ENCODE assay signal across 8 cellular contexts in genomic region chr6:36596359-36596758, GRCh38. TPM values are rescaled to one million over a fixed set of nuclear protein-coding genes. Genes with fewer than 3 reads are reported as not detected.
DNase-seq lines count a peak whose midpoint lies in the region; ATAC-seq, FAIRE-seq and TF ChIP-seq lines count a peak whose summit lies in the region.

No MANE protein-coding gene starts in this region.

- no peak overlapping the region for H3K56ac ChIP-seq in H1 (replicated peaks; ENCODE audit: insufficient read length, low read depth, low read length)

- peaks cover 63 to 72% of the 10 kb centered on the region in 2 experiments for H3K79me2 ChIP-seq in H1 (ENCODE audit: control insufficient read depth in 1 of 2, insufficient read depth in 2 of 2, low read length in 2 of 2)

- H3K36me3 ChIP-seq in H1 (ENCODE audit: control insufficient read depth in 2 of 4, insufficient read depth in 4 of 4, low read length in 3 of 4) (peaks cover 40 to 65% (median 45%) of the 10 kb centered on the region in 4 experiments), neuron (ENCODE audit: insufficient read depth, low read length) (peaks cover 60% of the 10 kb centered on the region)

- H2BK15ac ChIP-seq in H1 (ENCODE audit: low read length): no peak overlapping the region

- peaks cover 41 to 51% of the 10 kb centered on the region in 2 experiments for H4K20me1 ChIP-seq in H1 (replicated peaks in 1 of 2; ENCODE audit: control insufficient read depth in 1 of 2, insufficient read depth in 2 of 2, low read length in 2 of 2)

- no peak for TF ChIP-seq POLR2A in H1 (IDR thresholded peaks at IDR 0.05; ENCODE audit: control extremely low read depth in 1 of 2, low read depth in 2 of 2, low read length in 2 of 2)

- H2BK20ac ChIP-seq in H1 (ENCODE audit: low read length): no peak overlapping the region

- TF ChIP-seq CTCF in Calu3 (IDR thresholded peaks at IDR 0.05; ENCODE audit: unreplicated experiment): no peak
- TF ChIP-seq CTCF in H1 (IDR thresholded peaks at IDR 0.05; ENCODE audit: control extremely low read depth in 1 of 3, insufficient read depth in 1 of 3, low read depth in 1 of 3, low read length in 3 of 3): no peak

- peak overlapping the region; percentile 58 to 99 (median 84); a peak in 6 of 7 replicates for H3K9ac ChIP-seq in H1 (replicated peaks in 1 of 4; ENCODE audit: extremely low read depth in 1 of 4, low read depth in 3 of 4, low read length in 3 of 4)

- H3K23ac ChIP-seq in H1 (ENCODE audit: insufficient read length): no peak overlapping the region

- no peak overlapping the region for H2AK5ac ChIP-seq in H1 (ENCODE audit: low read depth, low read length)

- no peak overlapping the region for H4K91ac ChIP-seq in H1 (replicated peaks; ENCODE audit: insufficient read length, low read length)

- H3K27ac ChIP-seq in H1 (ENCODE audit: low read depth, low read length): no peak overlapping the region

- H2AFZ ChIP-seq in H1 (ENCODE audit: low read length) (no peak overlapping the region), neuron (ENCODE audit: low read depth, low read length) (no peak overlapping the region)

- H2BK120ac ChIP-seq in H1 (replicated peaks; ENCODE audit: low read depth, low read length): no peak overlapping the region

- no peaks in the 10 kb centered on the region for H3K9me3 ChIP-seq in H1 (ENCODE audit: insufficient read depth in 2 of 2, low read depth in 1 of 2, low read length in 1 of 2)
- H3K9me3 ChIP-seq in neuron (ENCODE audit: low read length): no peaks in the 10 kb centered on the region

- DNase-seq in Calu3: no peak
- DNase-seq in NCI-H82 treated with DMSO at 0.1 percent for 48 hours (lab: John Stamatoyannopoulos, UW; ENCODE audit: unreplicated experiment): peak; percentile 38
- no peak for DNase-seq in H1 (ENCODE audit: low read depth in 1 of 2, low spot score in 2 of 2)
- DNase-seq in OCI-M2 (lab: John Stamatoyannopoulos, UW; ENCODE audit: unreplicated experiment): no peak
- no peak for DNase-seq in NOMO-1 (lab: John Stamatoyannopoulos, UW; ENCODE audit: unreplicated experiment in 2 of 2)

- H3K36me3 Mint-ChIP-seq in Calu3 (ENCODE audit: insufficient read depth, unreplicated experiment): peaks cover 89% of the 10 kb centered on the region

- no peak for TF ChIP-seq RAD21 in H1 (IDR thresholded peaks at IDR 0.05 in 1 of 2, conservative IDR thresholded peaks at IDR 0.05 in 1 of 2; ENCODE audit: low read depth in 2 of 2, low read length in 2 of 2)

- no peaks in the 10 kb centered on the region for H3K79me1 ChIP-seq in H1 (ENCODE audit: low read depth, low read length)

- H3K14ac ChIP-seq in H1 (ENCODE audit: insufficient read length): no peak overlapping the region

- peaks cover 46% of the 10 kb centered on the region for H3K4me1 Mint-ChIP-seq in Calu3 (ENCODE audit: low read depth, unreplicated experiment)

- H3K4me1 ChIP-seq in H1 (replicated peaks in 1 of 4; ENCODE audit: control insufficient read depth in 3 of 4, insufficient read depth in 4 of 4, low read length in 3 of 4) (peaks cover 0 to 3% (median 1%) of the 10 kb centered on the region in 4 experiments; a peak in 3 of 7 replicates), neuron (ENCODE audit: insufficient read depth, low read length) (peaks cover 42% of the 10 kb centered on the region)

- H3K18ac ChIP-seq in H1 (ENCODE audit: extremely low read depth, low read length): no peak overlapping the region

- H3K4ac ChIP-seq in H1 (replicated peaks; ENCODE audit: insufficient read length, low read depth, low read length): no peak overlapping the region

- no peaks in the 10 kb centered on the region for H3K9me3 Mint-ChIP-seq in Calu3 (ENCODE audit: low read depth, unreplicated experiment)

- ATAC-seq in GM19035 (IDR thresholded peaks at IDR 0.05; ENCODE audit: unreplicated experiment) (no peak), GM18868 (IDR thresholded peaks at IDR 0.05; ENCODE audit: unreplicated experiment) (no peak)

- CTCF ChIA-PET in Calu3 (lab: Charles Lee): interaction anchor here (0.6 to 1.6 kb wide), 5 partner anchors 17 to 312 kb away, joined by 3 to 7 read pairs (median 4); no protein-coding TSS in a partner anchor
- CTCF ChIA-PET in H1 (lab: Charles Lee; ENCODE audit: partially characterized antibody): interaction anchor here (0.6 to 1.2 kb wide), 2 partner anchors 10 to 149 kb away, joined by 3 read pairs; no protein-coding TSS in a partner anchor

- H3K27me3 Mint-ChIP-seq in Calu3 (ENCODE audit: unreplicated experiment): peaks cover 14% of the 10 kb centered on the region

- H3K27me3 ChIP-seq in H1 (replicated peaks in 1 of 4; ENCODE audit: control insufficient read depth in 3 of 4, extremely low read depth in 1 of 4, insufficient read depth in 3 of 4, low read length in 3 of 4): no peaks in the 10 kb centered on the region
- no peaks in the 10 kb centered on the region for H3K27me3 ChIP-seq in neuron (ENCODE audit: insufficient read depth, low read length)

- BruUV-seq in Calu3 (replicated peaks; lab: Mats Ljungman, UMichigan): no TSS peak

- no peak overlapping the region for H2BK12ac ChIP-seq in H1 (ENCODE audit: low read depth, low read length)

- H4K8ac ChIP-seq in H1 (ENCODE audit: extremely low read depth, insufficient read depth, low read length): no peak overlapping the region

- H3K4me3 ChIP-seq in H1 (ENCODE audit: extremely low read depth in 1 of 4, insufficient read depth in 2 of 4, low read depth in 3 of 4, low read length in 4 of 4) (peak overlapping the region; percentile 93 to 100 (median 96)), neuron (ENCODE audit: low read length) (peak overlapping the region; percentile 99)

- WGBS in H1 (ENCODE audit: extremely low coverage in 1 of 2, insufficient coverage in 1 of 2, insufficient read length in 1 of 2, insufficient replicate concordance in 2 of 2, low coverage in 1 of 2, low lambda C conversion rate in 2 of 2, missing lambda C conversion rate in 1 of 2), 2 experiments: 7% methylated on average over 4 of the region's 5 CpGs; no CpG with 5 or more reads in 1 of the 2 experiments

- peak overlapping the region; percentile 80 for H3K4me3 Mint-ChIP-seq in Calu3 (ENCODE audit: low read depth, unreplicated experiment)

- no peak for TF ChIP-seq EP300 in H1 (IDR thresholded peaks at IDR 0.05; ENCODE audit: borderline replicate concordance in 1 of 2, low read depth in 2 of 2, low read length in 2 of 2)

- no peak overlapping the region for H4K5ac ChIP-seq in H1 (ENCODE audit: insufficient read length, low read depth, low read length)

- H3K4me2 ChIP-seq in H1 (ENCODE audit: insufficient read depth in 1 of 2, low read depth in 2 of 2, low read length in 2 of 2): peak overlapping the region; percentile 69 to 79

- peak overlapping the region; percentile 100 for H3K27ac Mint-ChIP-seq in Calu3 (ENCODE audit: unreplicated experiment)

- H3K23me2 ChIP-seq in H1 (ENCODE audit: low read depth, low read length): peaks cover 4% of the 10 kb centered on the region

- POLR2A ChIA-PET in H1 (lab: Charles Lee; ENCODE audit: partially characterized antibody): interaction anchor here (0.8 to 13.4 kb wide), 21 partner anchors 10 to 177 kb away, joined by 3 to 386 read pairs (median 4); partner anchors contain the start of gene CDKN1A

- intact Hi-C loops in Calu3 (cut with micrococcal nuclease; ENCODE audit: unreplicated experiment): no loop called here

- FAIRE-seq in H1 (lab: Jason Lieb, UNC): no peak

- no peak overlapping the region for H2BK5ac ChIP-seq in H1 (ENCODE audit: low read depth, low read length)

TF ChIP-seq in H1, 55 proteins besides CTCF, POLR2A, EP300 and RAD21:
- TF ChIP-seq CHD1 (IDR thresholded peaks at IDR 0.05; ENCODE audit: low read depth, low read length) (peak; percentile 43; the same call in 1 of the 2 replicates), CEBPB (IDR thresholded peaks at IDR 0.05; ENCODE audit: low read depth, low read length) (no peak)

RNA-seq across cellular contexts. Expression of gene SRSF3, which starts 2.2 kb away (rescaled TPM):
- total RNA-seq in Calu3 (2022): 347 and 370 TPM in 2 replicates
- total RNA-seq in H1 (2021; fragmentation: NEBNext Ultra II Directional; extraction: Animal tissue kit (Norgen Biotek cat#: 25700)): 689 and 705 TPM in 2 replicates
- 471 and 548 TPM in 2 replicates for polyA plus RNA-seq in H1 (2011; rRNA removed)
- 649 TPM for polyA plus RNA-seq in H1 (2011; cell fraction: cytosol; rRNA removed)
- 159 TPM for polyA plus RNA-seq in H1 (2011; cell fraction: nucleus; rRNA removed)
- 696 to 1,158 TPM (median 791 TPM) in 4 replicates for polyA plus RNA-seq in H1 (2012, experiment 1 of 2)
- polyA plus RNA-seq in H1 (2012, experiment 2 of 2): 40.8 TPM
- polyA plus RNA-seq in H1 (2013, experiment 1 of 2): 293 TPM
- 286 TPM for polyA plus RNA-seq in H1 (2013, experiment 2 of 2)
- polyA minus RNA-seq in H1 (2011; rRNA and poly(A)+ RNA removed): 323 and 336 TPM in 2 replicates
- 155 TPM for polyA minus RNA-seq in H1 (2011; cell fraction: cytosol; rRNA and poly(A)+ RNA removed)
- polyA minus RNA-seq in H1 (2011; cell fraction: nucleus; rRNA and poly(A)+ RNA removed): 183 TPM

RNA-seq across cellular contexts. Expression of gene STK38, which starts 49.1 kb away (rescaled TPM):
- total RNA-seq in Calu3 (2022): 63.0 and 70.3 TPM in 2 replicates
- 18.5 and 19.8 TPM in 2 replicates for total RNA-seq in H1 (2021; fragmentation: NEBNext Ultra II Directional; extraction: Animal tissue kit (Norgen Biotek cat#: 25700))
- polyA plus RNA-seq in H1 (2011; rRNA removed): 6.2 and 8.1 TPM in 2 replicates
- polyA plus RNA-seq in H1 (2011; cell fraction: cytosol; rRNA removed): 8.5 TPM
- polyA plus RNA-seq in H1 (2011; cell fraction: nucleus; rRNA removed): 10.0 TPM
- polyA plus RNA-seq in H1 (2012, experiment 1 of 2): 10.7 to 18.7 TPM (median 14.8 TPM) in 4 replicates
- 1.9 TPM for polyA plus RNA-seq in H1 (2012, experiment 2 of 2)
- polyA plus RNA-seq in H1 (2013, experiment 1 of 2): 11.0 TPM
- 11.1 TPM for polyA plus RNA-seq in H1 (2013, experiment 2 of 2)
- 7.2 and 8.1 TPM in 2 replicates for polyA minus RNA-seq in H1 (2011; rRNA and poly(A)+ RNA removed)
- polyA minus RNA-seq in H1 (2011; cell fraction: cytosol; rRNA and poly(A)+ RNA removed): 6.2 TPM
- polyA minus RNA-seq in H1 (2011; cell fraction: nucleus; rRNA and poly(A)+ RNA removed): 9.0 TPM
